Comparison of ENCODE assay signal across 20 cellular contexts in genomic region chr13:74274946-74275345, GRCh38.
DNase-seq lines count a peak whose midpoint lies in the region; ATAC-seq, FAIRE-seq and TF ChIP-seq lines count a peak whose summit lies in the region.
"Had no signal": no experiment of that assay in that cellular context is flagged by ENCODE, and none has a peak within 500 bp of the region (broad histone marks: within the 10 kb centered on the region; RNA-seq: fewer than 3 reads in every experiment).

No MANE protein-coding gene starts in this region.

- H3K27ac ChIP-seq in astrocyte (ENCODE audit: low read depth, low read length) (no peak overlapping the region), right lobe of liver (no peak overlapping the region)
- H3K27ac ChIP-seq: KMS-11, PC-9, RWPE1 had no signal

- no peak for TF ChIP-seq POLR2A in right lobe of liver (IDR thresholded peaks at IDR 0.05)

- no peaks in the 10 kb centered on the region for H4K20me1 ChIP-seq in astrocyte (ENCODE audit: insufficient read depth, low read length)

- H3K79me2 ChIP-seq in astrocyte (ENCODE audit: insufficient read depth, low read length): no peaks in the 10 kb centered on the region

- H3K36me3 ChIP-seq in astrocyte (ENCODE audit: insufficient read depth, low read length) (no peaks in the 10 kb centered on the region), right lobe of liver (no peaks in the 10 kb centered on the region)

- H3K4me3 ChIP-seq in astrocyte (ENCODE audit: insufficient read depth, low read depth, low read length) (no peak overlapping the region), right lobe of liver (no peak overlapping the region)
- H3K4me3 ChIP-seq: PC-9 had no signal

- no peak overlapping the region for H3K9ac ChIP-seq in astrocyte (ENCODE audit: low read length)
- H3K9ac ChIP-seq: KMS-11 had no signal

- peaks cover 4% of the 10 kb centered on the region for H3K9me3 ChIP-seq in astrocyte (ENCODE audit: insufficient read depth, low read depth, low read length)
- no peaks in the 10 kb centered on the region for H3K9me3 ChIP-seq in right lobe of liver

- H3K4me1 ChIP-seq in astrocyte (ENCODE audit: insufficient read depth, low read length): no peaks in the 10 kb centered on the region
- H3K4me1 ChIP-seq in right lobe of liver: no peaks in the 10 kb centered on the region

- peaks cover 32% of the 10 kb centered on the region for H3K4me1 Mint-ChIP-seq in activated naive CD8-positive, alpha-beta T cell treated with anti-CD3 and anti-CD28 coated beads, Interleukin-2, amount 50 U/mL, for 24 hours
- peaks cover 19% of the 10 kb centered on the region for H3K4me1 Mint-ChIP-seq in activated naive CD8-positive, alpha-beta T cell treated with anti-CD3 and anti-CD28 coated beads for 36 hours
- peaks cover 4% of the 10 kb centered on the region for H3K4me1 Mint-ChIP-seq in astrocyte (ENCODE audit: low read depth, unreplicated experiment)
- peaks cover 2% of the 10 kb centered on the region for H3K4me1 Mint-ChIP-seq in activated CD4-positive, alpha-beta T cell treated with anti-CD3 and anti-CD28 coated beads, Interleukin-2, amount 10 ng/mL, durations not matched to agents 24 days and 14 days
- H3K4me1 Mint-ChIP-seq: B cell had no signal

- H3K27ac Mint-ChIP-seq in activated naive CD8-positive, alpha-beta T cell treated with anti-CD3 and anti-CD28 coated beads, Interleukin-2, amount 50 U/mL, for 24 hours: no peak overlapping the region
- no peak overlapping the region for H3K27ac Mint-ChIP-seq in activated naive CD8-positive, alpha-beta T cell treated with anti-CD3 and anti-CD28 coated beads for 36 hours
- H3K27ac Mint-ChIP-seq in astrocyte (ENCODE audit: unreplicated experiment): no peak overlapping the region
- no peak overlapping the region for H3K27ac Mint-ChIP-seq in activated CD4-positive, alpha-beta T cell treated with anti-CD3 and anti-CD28 coated beads, Interleukin-2, amount 10 ng/mL, durations not matched to agents 24 days and 14 days
- H3K27ac Mint-ChIP-seq: B cell; CD4-positive, alpha-beta T cell had no signal

- no peak for FAIRE-seq in astrocyte (lab: Jason Lieb, UNC)
- FAIRE-seq: GM12892 had no signal

- peak; percentile 20 for ATAC-seq in activated naive CD8-positive, alpha-beta T cell treated with anti-CD3 and anti-CD28 coated beads, Interleukin-2, amount 50 U/mL, for 24 hours
- no peak for ATAC-seq in right lobe of liver
- ATAC-seq in GM18868 (IDR thresholded peaks at IDR 0.05; ENCODE audit: unreplicated experiment): no peak

- 83% methylated on average over 3 of the region's 3 CpGs for WGBS in right lobe of liver (ENCODE audit: insufficient coverage, low coverage, low lambda C conversion rate, missing lambda C conversion rate)

- intact Hi-C loops in activated CD4-positive, alpha-beta T cell treated with anti-CD3 and anti-CD28 coated beads, Interleukin-2, amount 10 ng/mL, durations not matched to agents 24 days and 14 days (cut with micrococcal nuclease): no loop called here
- intact Hi-C loops in right lobe of liver (cut with DNase I): no loop called here

- H2AFZ ChIP-seq in astrocyte (ENCODE audit: low read depth, low read length): peak overlapping the region; percentile 32
- H2AFZ ChIP-seq: PC-9 had no signal

- no peak for DNase-seq in activated naive CD8-positive, alpha-beta T cell treated with anti-CD3 and anti-CD28 coated beads, Interleukin-2, amount 50 U/mL, for 24 hours
- no peak for DNase-seq in activated naive CD8-positive, alpha-beta T cell treated with anti-CD3 and anti-CD28 coated beads for 36 hours
- no peak for DNase-seq in astrocyte (ENCODE audit: low read depth)
- peak; percentile 51 for DNase-seq in myocyte (ENCODE audit: low read depth)
- no peak for DNase-seq in NCI-H1092 treated with DMSO at 0.1 percent for 48 hours (lab: John Stamatoyannopoulos, UW)
- DNase-seq in activated CD4-positive, alpha-beta T cell treated with anti-CD3 and anti-CD28 coated beads, Interleukin-2, amount 10 ng/mL, durations not matched to agents 24 days and 14 days: no peak
- no peak for DNase-seq in right lobe of liver
- DNase-seq: 8988T; CD4-positive, alpha-beta T cell; NCI-H1436; NCI-H1930; NCI-H2171; NCI-H526; PC-9; SIG-M5 had no signal

- H3K9me3 Mint-ChIP-seq in activated naive CD8-positive, alpha-beta T cell treated with anti-CD3 and anti-CD28 coated beads, Interleukin-2, amount 50 U/mL, for 24 hours: peaks cover 11% of the 10 kb centered on the region
- H3K9me3 Mint-ChIP-seq in activated naive CD8-positive, alpha-beta T cell treated with anti-CD3 and anti-CD28 coated beads for 36 hours: peaks cover 12% of the 10 kb centered on the region
- peaks cover 3% of the 10 kb centered on the region for H3K9me3 Mint-ChIP-seq in astrocyte (ENCODE audit: unreplicated experiment)
- H3K9me3 Mint-ChIP-seq in activated CD4-positive, alpha-beta T cell treated with anti-CD3 and anti-CD28 coated beads, Interleukin-2, amount 10 ng/mL, durations not matched to agents 24 days and 14 days: no peaks in the 10 kb centered on the region
- H3K9me3 Mint-ChIP-seq: CD4-positive, alpha-beta T cell had no signal

- H3K4me2 ChIP-seq in astrocyte (ENCODE audit: low read length): no peak overlapping the region
- H3K4me2 ChIP-seq: KMS-11, PC-9 had no signal

- no peaks in the 10 kb centered on the region for H3K27me3 ChIP-seq in astrocyte (ENCODE audit: insufficient read depth, low read length)
- H3K27me3 ChIP-seq in right lobe of liver: no peaks in the 10 kb centered on the region

- no peak overlapping the region for H3K4me3 Mint-ChIP-seq in activated naive CD8-positive, alpha-beta T cell treated with anti-CD3 and anti-CD28 coated beads, Interleukin-2, amount 50 U/mL, for 24 hours
- H3K4me3 Mint-ChIP-seq in activated naive CD8-positive, alpha-beta T cell treated with anti-CD3 and anti-CD28 coated beads for 36 hours: no peak overlapping the region
- no peak overlapping the region for H3K4me3 Mint-ChIP-seq in astrocyte (ENCODE audit: unreplicated experiment)
- no peak overlapping the region for H3K4me3 Mint-ChIP-seq in activated CD4-positive, alpha-beta T cell treated with anti-CD3 and anti-CD28 coated beads, Interleukin-2, amount 10 ng/mL, durations not matched to agents 24 days and 14 days
- H3K4me3 Mint-ChIP-seq: B cell; CD4-positive, alpha-beta T cell had no signal

- TF ChIP-seq CTCF in astrocyte (IDR thresholded peaks at IDR 0.05; ENCODE audit: insufficient read depth, low read depth, low read length) (no peak), right lobe of liver (IDR thresholded peaks at IDR 0.05) (no peak)

- peaks cover 6% of the 10 kb centered on the region for H3K36me3 Mint-ChIP-seq in activated naive CD8-positive, alpha-beta T cell treated with anti-CD3 and anti-CD28 coated beads, Interleukin-2, amount 50 U/mL, for 24 hours (ENCODE audit: low read depth)
- H3K36me3 Mint-ChIP-seq in activated naive CD8-positive, alpha-beta T cell treated with anti-CD3 and anti-CD28 coated beads for 36 hours: peaks cover 17% of the 10 kb centered on the region
- no peaks in the 10 kb centered on the region for H3K36me3 Mint-ChIP-seq in astrocyte (ENCODE audit: low read depth, unreplicated experiment)
- no peaks in the 10 kb centered on the region for H3K36me3 Mint-ChIP-seq in activated CD4-positive, alpha-beta T cell treated with anti-CD3 and anti-CD28 coated beads, Interleukin-2, amount 10 ng/mL, durations not matched to agents 24 days and 14 days (ENCODE audit: low read depth)

- no peaks in the 10 kb centered on the region for H3K27me3 Mint-ChIP-seq in activated naive CD8-positive, alpha-beta T cell treated with anti-CD3 and anti-CD28 coated beads, Interleukin-2, amount 50 U/mL, for 24 hours
- H3K27me3 Mint-ChIP-seq in activated naive CD8-positive, alpha-beta T cell treated with anti-CD3 and anti-CD28 coated beads for 36 hours: no peaks in the 10 kb centered on the region
- peaks cover 4% of the 10 kb centered on the region for H3K27me3 Mint-ChIP-seq in astrocyte (ENCODE audit: low read depth, unreplicated experiment)
- peaks cover 8% of the 10 kb centered on the region for H3K27me3 Mint-ChIP-seq in activated CD4-positive, alpha-beta T cell treated with anti-CD3 and anti-CD28 coated beads, Interleukin-2, amount 10 ng/mL, durations not matched to agents 24 days and 14 days
- H3K27me3 Mint-ChIP-seq: CD4-positive, alpha-beta T cell had no signal
